27 cellular contexts compared by ENCODE assay signal in the genomic region with DNA sequence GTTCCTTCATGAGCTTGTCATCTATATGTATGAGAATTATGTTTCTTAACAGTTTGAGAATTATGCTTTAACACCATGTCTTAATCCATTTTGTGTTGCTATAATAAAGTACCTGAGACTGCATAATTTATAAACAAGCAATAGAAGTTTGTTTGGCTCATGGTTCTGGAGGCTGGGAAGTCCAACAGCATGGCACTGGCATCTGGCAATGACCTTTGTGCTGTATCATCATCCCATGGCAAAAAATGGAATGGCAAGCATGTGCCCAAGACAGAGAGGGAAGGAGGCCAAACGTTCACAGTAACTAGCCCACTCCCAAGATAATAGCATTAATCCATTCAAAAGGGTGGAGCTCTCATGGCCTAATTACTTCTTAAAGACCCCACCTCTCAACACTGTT.
"Had no signal": no experiment of that assay in that cellular context is flagged by ENCODE, and none has a peak within 500 bp of the region (broad histone marks: within the 10 kb centered on the region; RNA-seq: fewer than 3 reads in every experiment).

No MANE protein-coding gene starts in this region.

- DNase-seq: stimulated activated CD4-positive, alpha-beta T cell treated with anti-CD3 and anti-CD28 coated beads, Interleukin-2, amount 100 ng/mL, for 48 hours; stimulated activated CD4-positive, alpha-beta T cell treated with anti-CD3 and anti-CD28 coated beads, Interleukin-4, amount 100 ng/mL, for 1 hour; stimulated activated CD4-positive, alpha-beta T cell treated with anti-CD3 and anti-CD28 coated beads, Interleukin-4, amount 100 ng/mL, for 24 hours; stimulated activated CD4-positive, alpha-beta T cell treated with anti-CD3 and anti-CD28 coated beads, Interleukin-4, amount 100 ng/mL, for 4 hours; stimulated activated CD8-positive, alpha-beta memory T cell treated with anti-CD3 and anti-CD28 coated beads, Interleukin-4, amount 100 ng/mL, for 48 hours; stimulated activated naive B cell treated with anti-CD40 and anti-IgM and Interleukin-4, amounts not matched to agents 10 μg/mL and 1 μg/mL and 100 μg/mL, for 72 hours; stimulated activated naive CD4-positive, alpha-beta T cell; stimulated activated naive CD4-positive, alpha-beta T cell treated with Interleukin-2 at 50 U/mL for 16 hours; stimulated activated naive CD8-positive, alpha-beta T cell treated with anti-CD3 and anti-CD28 coated beads, Interleukin-15, amount 100 ng/mL, for 72 hours; stimulated activated naive CD8-positive, alpha-beta T cell treated with anti-CD3 and anti-CD28 coated beads, Interleukin-15, Interleukin-2, amounts not matched to agents 100 U/mL and 50 U/mL, for 24 hours; stomach; substantia nigra; testis; thyroid gland; tibial artery; transverse colon; trophoblast cell; upper lobe of left lung; upper lobe of right lung; uterus had no signal

- H3K4me3 ChIP-seq: stomach, suprapubic skin, testis, thoracic aorta, thyroid gland, tibial artery, tibial nerve, transverse colon, upper lobe of left lung, upper lobe of right lung, uterus, vagina had no signal

- H3K4me1 ChIP-seq: stomach, suprapubic skin, testis, thyroid gland, tibial artery, tibial nerve, transverse colon, upper lobe of left lung, upper lobe of right lung, uterus, vagina had no signal

- H3K9me3 ChIP-seq: testis, thoracic aorta, thyroid gland, transverse colon, upper lobe of right lung, uterus, vagina had no signal

- FAIRE-seq: urothelium cell line had no signal

- ATAC-seq: stimulated activated effector memory CD8-positive, alpha-beta T cell treated with anti-CD3 and anti-CD28 coated beads, Interleukin-12 subunit alpha, Interleukin-12 subunit beta, amount 100 ng/mL, for 72 hours; stimulated activated memory B cell treated with anti-CD40 and anti-IgM and Interleukin-4, amounts not matched to agents 10 μg/mL and 1 μg/mL and 100 μg/mL, for 72 hours; stimulated activated naive B cell treated with anti-CD40 and anti-IgM and Interleukin-4, amounts not matched to agents 10 μg/mL and 1 μg/mL and 100 μg/mL, for 72 hours; stimulated activated naive CD8-positive, alpha-beta T cell treated with anti-CD3 and anti-CD28 coated beads, Interleukin-15, amount 100 ng/mL, for 72 hours; stimulated activated naive CD8-positive, alpha-beta T cell treated with anti-CD3 and anti-CD28 coated beads, Interleukin-15, Interleukin-2, amounts not matched to agents 100 U/mL and 50 U/mL, for 24 hours; upper lobe of right lung had no signal

- H3K27me3 ChIP-seq: stomach, suprapubic skin, testis, thyroid gland, tibial artery, tibial nerve, upper lobe of left lung, upper lobe of right lung, uterus, vagina had no signal

- H3K36me3 ChIP-seq: stomach, suprapubic skin, thoracic aorta, thyroid gland, tibial artery, tibial nerve, transverse colon, upper lobe of left lung, upper lobe of right lung, uterus, vagina had no signal

- H3K27ac ChIP-seq: stomach, suprapubic skin, testis, thoracic aorta, thyroid gland, tibial artery, tibial nerve, transverse colon, upper lobe of left lung, upper lobe of right lung, uterus, vagina had no signal
